ENCODE assay signal across 9 cellular contexts in genomic region chr5:78574731-78575161, GRCh38.
A peak's percentile ranks its signal among the peaks of the same experiment; 100 is the strongest.
DNase-seq lines count a peak whose midpoint lies in the region; ATAC-seq, FAIRE-seq and TF ChIP-seq lines count a peak whose summit lies in the region.
"Had no signal": no experiment of that assay in that cellular context is flagged by ENCODE, and none has a peak within 500 bp of the region (broad histone marks: within the 10 kb centered on the region; RNA-seq: fewer than 3 reads in every experiment).

No MANE protein-coding gene starts in this region.

- H3K9me3 ChIP-seq in esophagus muscularis mucosa = no peaks in the 10 kb centered on the region
- H3K9me3 ChIP-seq: vagina had no signal

- peak; percentile 16 for FAIRE-seq in HTR-8/SVneo (lab: Jason Lieb, UNC)

- no peak overlapping the region for H3K4me3 ChIP-seq in esophagus muscularis mucosa
- H3K4me3 ChIP-seq: vagina had no signal

- DNase-seq in HTR-8/SVneo (ENCODE audit: insufficient read length, low spot score) (no peak), esophagus muscularis mucosa (ENCODE audit: extremely low spot score) (peak; percentile 78), substantia nigra (lab: John Stamatoyannopoulos, UW) (peak in 5 of 49 donors; percentile 10 to 47 (median 26)), NCI-H1436 (lab: John Stamatoyannopoulos, UW) (no peak), NCI-H2227 treated with DMSO at 0.1 percent for 48 hours (lab: John Stamatoyannopoulos, UW) (no peak)
- DNase-seq in activated CD4-positive, alpha-beta T cell treated with anti-CD3 and anti-CD28 coated beads for 4 hours = no peak
- DNase-seq: activated CD8-positive, alpha-beta memory T cell treated with anti-CD3 and anti-CD28 coated beads, Interleukin-2, amount 10 ng/mL, durations not matched to agents 7 days and 5 days had no signal

- no peaks in the 10 kb centered on the region for H3K36me3 ChIP-seq in esophagus muscularis mucosa
- H3K36me3 ChIP-seq: vagina had no signal

- peaks cover 39 to 68% (median 56%) of the 10 kb centered on the region in 4 donors for H3K4me1 ChIP-seq in esophagus muscularis mucosa

- TF ChIP-seq CTCF in esophagus muscularis mucosa (IDR thresholded peaks at IDR 0.05) = no peak

- no peaks in the 10 kb centered on the region for H3K27me3 ChIP-seq in esophagus muscularis mucosa
- H3K27me3 ChIP-seq: vagina had no signal

- no peak for TF ChIP-seq EP300 in esophagus muscularis mucosa (IDR thresholded peaks at IDR 0.05)

- TF ChIP-seq POLR2A in esophagus muscularis mucosa (IDR thresholded peaks at IDR 0.05; ENCODE audit: low read depth) = no peak

- ATAC-seq in GM19467 (IDR thresholded peaks at IDR 0.05; ENCODE audit: unreplicated experiment) = peak; percentile 41
- ATAC-seq: activated CD8-positive, alpha-beta memory T cell treated with anti-CD3 and anti-CD28 coated beads, Interleukin-2, amount 10 ng/mL, durations not matched to agents 7 days and 5 days had no signal

- 63% methylated on average over 7 of the region's 7 CpGs for WGBS in esophagus muscularis mucosa

- H3K27ac ChIP-seq in esophagus muscularis mucosa (replicated peaks in 1 of 4) = peak overlapping the region in 2 of 4 donors; percentile 25 to 27
- H3K27ac ChIP-seq in substantia nigra (ENCODE audit: low read depth, low read length, poor library complexity, severe bottlenecking) = peak overlapping the region; percentile 52
- H3K27ac ChIP-seq: vagina had no signal

- intact Hi-C loops in esophagus muscularis mucosa (cut with DNase I) = no loop called here
